Comparison of ENCODE assay signal across 8 cellular contexts in the genomic region with DNA sequence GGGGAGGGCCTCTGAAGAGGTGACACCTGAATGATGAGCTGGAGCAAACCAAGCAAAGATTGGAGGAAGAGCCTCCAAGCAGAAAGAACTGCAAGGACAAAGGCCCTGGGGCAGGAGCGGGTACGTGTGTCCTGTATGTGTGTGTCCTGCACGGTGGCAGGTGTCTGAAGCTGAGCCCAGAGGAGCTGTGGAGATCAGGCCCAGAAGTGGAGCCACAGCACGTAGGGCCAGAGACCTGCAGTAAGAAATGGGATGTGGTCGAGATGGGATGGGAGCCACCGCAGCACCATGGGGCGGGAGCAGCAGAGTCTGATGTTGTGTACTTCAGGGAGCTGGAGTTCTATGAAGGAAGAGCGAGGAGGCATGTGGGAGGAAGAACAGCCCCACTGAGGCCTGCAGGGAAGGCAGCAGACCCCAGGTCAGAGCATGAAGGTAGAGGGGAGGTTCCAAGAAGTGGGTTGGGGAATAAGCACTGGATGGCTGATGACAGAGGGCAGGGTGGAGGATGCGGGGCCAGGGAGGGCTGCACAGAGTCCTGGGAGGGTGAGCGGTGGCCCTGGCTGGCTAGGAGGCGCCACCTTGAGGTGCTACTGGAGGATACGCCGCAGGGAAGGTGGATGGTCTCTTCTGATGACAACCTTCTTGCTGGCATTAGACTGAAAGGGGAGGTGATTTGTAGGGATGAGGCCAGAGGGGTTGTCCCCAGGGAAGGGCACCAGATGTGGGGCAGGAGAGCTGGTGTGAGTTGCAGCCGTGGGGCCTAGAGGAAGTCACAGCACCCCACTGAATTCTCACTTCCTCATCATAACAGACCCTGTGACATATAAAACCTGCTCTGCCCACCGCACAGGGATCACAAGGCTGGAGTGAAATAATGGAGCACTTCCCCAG. TPM values are rescaled to one million over a fixed set of nuclear protein-coding genes. Genes with fewer than 3 reads are reported as not detected.
DNase-seq lines count a peak whose midpoint lies in the region; ATAC-seq and TF ChIP-seq lines count a peak whose summit lies in the region.

No MANE protein-coding gene starts in this region.

- no peaks in the 10 kb centered on the region for H3K9me3 Mint-ChIP-seq in CD4-positive, alpha-beta memory T cell
- no peaks in the 10 kb centered on the region for H3K9me3 Mint-ChIP-seq in activated naive CD4-positive, alpha-beta T cell treated with anti-CD3 and anti-CD28 coated beads, Interleukin-2, amount 50 U/mL, for 24 hours

- H3K4me1 ChIP-seq in CD4-positive, alpha-beta memory T cell (ENCODE audit: insufficient read depth, low read length): no peaks in the 10 kb centered on the region
- H3K4me1 ChIP-seq in RWPE2 (ENCODE audit: insufficient read depth, poor library complexity, severe bottlenecking): no peaks in the 10 kb centered on the region
- H3K4me1 ChIP-seq in hepatocyte (ENCODE audit: insufficient read depth): no peaks in the 10 kb centered on the region

- TF ChIP-seq CTCF in RWPE2 (IDR thresholded peaks at IDR 0.05; ENCODE audit: poor library complexity, severe bottlenecking) (peak; percentile 45), hepatocyte (IDR thresholded peaks at IDR 0.05; ENCODE audit: poor library complexity) (peak; percentile 58)

- H3K79me2 ChIP-seq in hepatocyte: no peaks in the 10 kb centered on the region

- H3K9me2 ChIP-seq in hepatocyte (replicated peaks; ENCODE audit: insufficient read depth): no peaks in the 10 kb centered on the region

- POLR2A ChIA-PET in CD4-positive, alpha-beta memory T cell (lab: Charles Lee; ENCODE audit: partially characterized antibody): interaction anchor here (0.8 to 2.2 kb wide), 6 partner anchors 9 to 88 kb away, joined by 3 to 12 read pairs (median 4); a partner anchor contains a TSS

- no peak overlapping the region for H3K4me3 Mint-ChIP-seq in CD4-positive, alpha-beta memory T cell
- no peak overlapping the region for H3K4me3 Mint-ChIP-seq in activated naive CD4-positive, alpha-beta T cell treated with anti-CD3 and anti-CD28 coated beads, Interleukin-2, amount 50 U/mL, for 24 hours

- peak overlapping the region; percentile 11 to 70 (median 25) for H3K27ac Mint-ChIP-seq in CD4-positive, alpha-beta memory T cell
- H3K27ac Mint-ChIP-seq in activated naive CD4-positive, alpha-beta T cell treated with anti-CD3 and anti-CD28 coated beads, Interleukin-2, amount 50 U/mL, for 24 hours: peak overlapping the region; percentile 80

- H3K36me3 ChIP-seq in CD4-positive, alpha-beta memory T cell (ENCODE audit: insufficient read depth, low read length): no peaks in the 10 kb centered on the region
- H3K36me3 ChIP-seq in RWPE2 (ENCODE audit: low read depth) (no peaks in the 10 kb centered on the region), hepatocyte (replicated peaks; ENCODE audit: insufficient read depth, low read depth) (no peaks in the 10 kb centered on the region)

- no peaks in the 10 kb centered on the region for H3K27me3 ChIP-seq in CD4-positive, alpha-beta memory T cell (ENCODE audit: insufficient read depth, low read length)
- H3K27me3 ChIP-seq in RWPE2 (ENCODE audit: insufficient read depth, poor library complexity, severe bottlenecking) (no peaks in the 10 kb centered on the region), hepatocyte (no peaks in the 10 kb centered on the region)

- no peak overlapping the region for H3K4me3 ChIP-seq in CD4-positive, alpha-beta memory T cell (ENCODE audit: low read length in 2 of 2)
- H3K4me3 ChIP-seq in RWPE2 (ENCODE audit: severe bottlenecking) (no peak overlapping the region), hepatocyte (no peak overlapping the region)

- H3K36me3 Mint-ChIP-seq in CD4-positive, alpha-beta memory T cell: peaks cover 0 to 7% of the 10 kb centered on the region in 2 donors
- H3K36me3 Mint-ChIP-seq in activated naive CD4-positive, alpha-beta T cell treated with anti-CD3 and anti-CD28 coated beads, Interleukin-2, amount 50 U/mL, for 24 hours: peaks cover 4% of the 10 kb centered on the region

- H3K9me3 ChIP-seq in CD4-positive, alpha-beta memory T cell (ENCODE audit: control insufficient read depth in 1 of 2, low read length in 2 of 2): no peaks in the 10 kb centered on the region
- H3K9me3 ChIP-seq in RWPE2 (ENCODE audit: severe bottlenecking) (no peaks in the 10 kb centered on the region), hepatocyte (ENCODE audit: low read depth) (no peaks in the 10 kb centered on the region)

- H3K4me1 Mint-ChIP-seq in CD4-positive, alpha-beta memory T cell: peaks cover 5 to 13% (median 8%) of the 10 kb centered on the region in 4 donors
- peaks cover 18% of the 10 kb centered on the region for H3K4me1 Mint-ChIP-seq in activated naive CD4-positive, alpha-beta T cell treated with anti-CD3 and anti-CD28 coated beads, Interleukin-2, amount 50 U/mL, for 24 hours

- no peak overlapping the region for H3K27ac ChIP-seq in CD4-positive, alpha-beta memory T cell (ENCODE audit: low read depth, low read length)
- no peak overlapping the region for H3K27ac ChIP-seq in RWPE2 (ENCODE audit: poor library complexity, severe bottlenecking)
- H3K27ac ChIP-seq in hepatocyte: no peak overlapping the region

- CTCF ChIA-PET in CD4-positive, alpha-beta memory T cell (lab: Charles Lee; ENCODE audit: partially characterized antibody): interaction anchor here (0.7 to 6.8 kb wide), 14 partner anchors 9 to 154 kb away, joined by 3 to 113 read pairs (median 4); a partner anchor contains a TSS

- H3K27me3 Mint-ChIP-seq in CD4-positive, alpha-beta memory T cell: no peaks in the 10 kb centered on the region
- no peaks in the 10 kb centered on the region for H3K27me3 Mint-ChIP-seq in activated naive CD4-positive, alpha-beta T cell treated with anti-CD3 and anti-CD28 coated beads, Interleukin-2, amount 50 U/mL, for 24 hours

- H4K20me1 ChIP-seq in hepatocyte (ENCODE audit: insufficient read depth, poor library complexity, severe bottlenecking): no peaks in the 10 kb centered on the region

- peak; percentile 39 to 57 (median 43) for DNase-seq in CD4-positive, alpha-beta memory T cell
- DNase-seq in RWPE2 (ENCODE audit: low spot score) (no peak), hepatocyte (ENCODE audit: low spot score) (peak; percentile 67), mucosa of gallbladder (ENCODE audit: low spot score) (no peak)
- DNase-seq in stimulated activated CD4-positive, alpha-beta T cell treated with anti-CD3 and anti-CD28 coated beads, Interleukin-2, amount 100 ng/mL, for 4 hours (ENCODE audit: low read depth): peak; percentile 31

- ATAC-seq in GM19025 (IDR thresholded peaks at IDR 0.05; ENCODE audit: low read depth, unreplicated experiment) (peak; percentile 54), HG03378 (IDR thresholded peaks at IDR 0.05; ENCODE audit: unreplicated experiment) (peak; percentile 52), RWPE2 (ENCODE audit: low read depth) (peak; percentile 10; the same call in 1 of the 3 replicates)

- H3K4me2 ChIP-seq in hepatocyte: no peak overlapping the region

- no peak overlapping the region for H2AFZ ChIP-seq in hepatocyte

- 68% methylated on average over 15 of the region's 15 CpGs for WGBS in hepatocyte (ENCODE audit: low lambda C conversion rate, missing lambda C conversion rate)

- intact Hi-C loops in CD4-positive, alpha-beta memory T cell (cut with micrococcal nuclease): no loop called here

RNA-seq across cellular contexts. Expression of a gene that starts 10.6 kb away (rescaled TPM):
- total RNA-seq in CD4-positive, alpha-beta memory T cell: not detected
- under 1 TPM in 1 of 2 donors, not detected in 1; 0.14 TPM for polyA plus RNA-seq in CD4-positive, alpha-beta memory T cell
- total RNA-seq in hepatocyte (not detected in 2 replicates), mucosa of gallbladder (0.26 TPM)
- polyA plus RNA-seq in hepatocyte: not detected in 2 replicates

RNA-seq across cellular contexts. Expression of a gene that starts 19.2 kb away (rescaled TPM):
- 100 to 1,000 TPM; 130 to 136 TPM for total RNA-seq in CD4-positive, alpha-beta memory T cell
- polyA plus RNA-seq in CD4-positive, alpha-beta memory T cell: 100 to 1,000 TPM; 110 to 201 TPM
- 201 and 253 TPM in 2 replicates for total RNA-seq in hepatocyte
- 185 and 199 TPM in 2 replicates for polyA plus RNA-seq in hepatocyte
- 144 TPM for total RNA-seq in mucosa of gallbladder

RNA-seq across cellular contexts. Expression of a gene that starts 38.2 kb away (rescaled TPM):
- total RNA-seq in CD4-positive, alpha-beta memory T cell: 100 to 1,000 TPM; 416 to 457 TPM
- polyA plus RNA-seq in CD4-positive, alpha-beta memory T cell: 100 to 1,000 TPM in 1 of 2 donors, 10 to 100 TPM in 1; 41.6 to 151 TPM
- total RNA-seq in hepatocyte: 1.3 and 6.4 TPM in 2 replicates
- 4.5 and 7.0 TPM in 2 replicates for polyA plus RNA-seq in hepatocyte
- 37.2 TPM for total RNA-seq in mucosa of gallbladder

Comparison
In these comparisons a context has a peak if more than half of its experiments do, and no peak if none do; other contexts are left out.
1. DNase-seq: peak in CD4-positive, alpha-beta memory T cell (5 of 5), hepatocyte (single experiment) and stimulated activated CD4-positive, alpha-beta T cell treated with anti-CD3 and anti-CD28 coated beads, Interleukin-2, amount 100 ng/mL, for 4 hours (single experiment); none in RWPE2 (single experiment) and mucosa of gallbladder (single experiment).
2. RNA of a gene that starts 38.2 kb away (total RNA-seq): 416 to 457 TPM in CD4-positive, alpha-beta memory T cell; 37.2 TPM in mucosa of gallbladder (single experiment) and 1.3 to 6.4 TPM in hepatocyte; every median in the first group is over 10 times any median in the second.
3. Peak in every context shown above with its lines, with median percentiles within 50 percentile points of each other: ATAC-seq.